8 cellular contexts compared by ENCODE assay signal in genomic region chr11:93543292-93543977, GRCh38. TPM values are rescaled to one million over a fixed set of nuclear protein-coding genes. Genes with fewer than 3 reads are reported as not detected.
DNase-seq lines count a peak whose midpoint lies in the region; ATAC-seq, FAIRE-seq and TF ChIP-seq lines count a peak whose summit lies in the region.

SMCO4 (minus strand) TSS chr11:93543391; CDS start chr11:93479189, 64,202 bp downstream.

- no peaks in the 10 kb centered on the region for H3K9me3 ChIP-seq in astrocyte (ENCODE audit: insufficient read depth, low read depth, low read length)

- peak within 1 kb of the TSS; percentile 85 for H2AFZ ChIP-seq in astrocyte (ENCODE audit: low read depth, low read length)

- H3K9me3 Mint-ChIP-seq in astrocyte (ENCODE audit: unreplicated experiment) = no peaks in the 10 kb centered on the region

- H3K4me3 ChIP-seq in astrocyte (ENCODE audit: insufficient read depth, low read depth, low read length) = peak within 1 kb of the TSS; percentile 62
- peak within 1 kb of the TSS; percentile 72 for H3K4me3 ChIP-seq in retinal pigment epithelial cell (ENCODE audit: low read length)

- H3K27ac Mint-ChIP-seq in astrocyte (ENCODE audit: unreplicated experiment) = peak within 1 kb of the TSS; percentile 99

- ATAC-seq in GM18511 (IDR thresholded peaks at IDR 0.05; ENCODE audit: unreplicated experiment) (peak; percentile 80), HG02981 (IDR thresholded peaks at IDR 0.05; ENCODE audit: unreplicated experiment) (peak; percentile 76)

- H3K27ac ChIP-seq in astrocyte (ENCODE audit: low read depth, low read length) = peak within 1 kb of the TSS; percentile 28

- TF ChIP-seq CTCF in astrocyte (IDR thresholded peaks at IDR 0.05; ENCODE audit: insufficient read depth, low read depth, low read length) (no peak), retinal pigment epithelial cell (conservative IDR thresholded peaks at IDR 0.05; ENCODE audit: low read depth, low read length) (peak; percentile 62)

- H3K27me3 Mint-ChIP-seq in astrocyte (ENCODE audit: low read depth, unreplicated experiment) = peaks cover 6% of the 10 kb centered on the region

- H3K4me1 Mint-ChIP-seq in astrocyte (ENCODE audit: low read depth, unreplicated experiment) = peaks cover 21% of the 10 kb centered on the region

- peaks cover 29% of the 10 kb centered on the region for H4K20me1 ChIP-seq in astrocyte (ENCODE audit: insufficient read depth, low read length)

- H3K4me3 Mint-ChIP-seq in astrocyte (ENCODE audit: unreplicated experiment) = peak within 1 kb of the TSS; percentile 94

- no peak for FAIRE-seq in astrocyte (lab: Jason Lieb, UNC)

- peaks cover 16% of the 10 kb centered on the region for H3K79me2 ChIP-seq in astrocyte (ENCODE audit: insufficient read depth, low read length)

- no peaks in the 10 kb centered on the region for H3K36me3 ChIP-seq in astrocyte (ENCODE audit: insufficient read depth, low read length)

- peak within 1 kb of the TSS; percentile 82 for H3K9ac ChIP-seq in astrocyte (ENCODE audit: low read length)

- H3K36me3 Mint-ChIP-seq in astrocyte (ENCODE audit: low read depth, unreplicated experiment) = peaks cover 2% of the 10 kb centered on the region

- peaks cover 3% of the 10 kb centered on the region for H3K27me3 ChIP-seq in astrocyte (ENCODE audit: insufficient read depth, low read length)

- DNase-seq in NCI-H1930 (lab: John Stamatoyannopoulos, UW) = peak; percentile 64 to 79
- DNase-seq in T-helper 22 cell (ENCODE audit: low read depth) = peak; percentile 51
- peak; percentile 44 for DNase-seq in astrocyte (ENCODE audit: low read depth)
- peak; percentile 62 to 73 for DNase-seq in hippocampal formation (lab: John Stamatoyannopoulos, UW)
- no peak for DNase-seq in retinal pigment epithelial cell (ENCODE audit: low read depth)
- DNase-seq in NK-92 treated with Interleukin-12 subunit alpha and Interleukin-12 subunit beta, amount 100 ng/mL, for 24 hours (lab: John Stamatoyannopoulos, UW) = no peak

- H3K4me1 ChIP-seq in astrocyte (ENCODE audit: insufficient read depth, low read length) = peaks cover 14% of the 10 kb centered on the region

- H3K4me2 ChIP-seq in astrocyte (ENCODE audit: low read length) = peak within 1 kb of the TSS; percentile 90

RNA-seq across cellular contexts. Expression of gene SMCO4, which starts in this region (rescaled TPM):
- total RNA-seq in astrocyte = 29.3 and 36.6 TPM in 2 replicates

Comparison
In these comparisons a context has a peak if more than half of its experiments do, and no peak if none do; other contexts are left out.
1. DNase-seq: peak in NCI-H1930 (2 of 2), T-helper 22 cell (single experiment), astrocyte (single experiment) and hippocampal formation (2 of 2); none in retinal pigment epithelial cell (single experiment) and NK-92 treated with Interleukin-12 subunit alpha and Interleukin-12 subunit beta, amount 100 ng/mL, for 24 hours (single experiment).